12 cellular contexts compared by ENCODE assay signal in genomic region chr11:76771446-76772099, GRCh38. TPM values are rescaled to one million over a fixed set of nuclear protein-coding genes. Genes with fewer than 3 reads are reported as not detected.
A peak's percentile ranks its signal among the peaks of the same experiment; 100 is the strongest.
DNase-seq lines count a peak whose midpoint lies in the region; ATAC-seq, FAIRE-seq and TF ChIP-seq lines count a peak whose summit lies in the region.
"Had no signal": no experiment of that assay in that cellular context is flagged by ENCODE, and none has a peak within 500 bp of the region (broad histone marks: within the 10 kb centered on the region; RNA-seq: fewer than 3 reads in every experiment).

No MANE protein-coding gene starts in this region.

- H4K20me1 ChIP-seq in smooth muscle cell (ENCODE audit: low read depth): no peaks in the 10 kb centered on the region

- WGBS in smooth muscle cell (ENCODE audit: low lambda C conversion rate): 83% methylated on average over 8 of the region's 8 CpGs

- H3K27me3 ChIP-seq in smooth muscle cell (ENCODE audit: low read depth): no peaks in the 10 kb centered on the region
- no peaks in the 10 kb centered on the region for H3K27me3 ChIP-seq in MG63

- ATAC-seq in GM18505 (IDR thresholded peaks at IDR 0.05; ENCODE audit: unreplicated experiment): no peak
- no peak for ATAC-seq in GM21825 (IDR thresholded peaks at IDR 0.05; ENCODE audit: unreplicated experiment)

- H3K27me3 Mint-ChIP-seq in Calu3 (ENCODE audit: unreplicated experiment): no peaks in the 10 kb centered on the region

- CTCF ChIA-PET in Calu3 (lab: Charles Lee) (no interaction called here), RWPE1 (lab: Yijun Ruan, JAX) (no interaction called here)

- no peaks in the 10 kb centered on the region for H3K79me2 ChIP-seq in smooth muscle cell (ENCODE audit: low read depth)

- intact Hi-C loops in Calu3 (cut with micrococcal nuclease; ENCODE audit: unreplicated experiment): no loop called here

- DNase-seq in Calu3: no peak
- no peak for DNase-seq in RWPE1 (ENCODE audit: low spot score)
- DNase-seq in kidney tubule cell (ENCODE audit: low spot score): peak; percentile 23
- DNase-seq in smooth muscle cell (lab: John Stamatoyannopoulos, UW; ENCODE audit: unreplicated experiment): no peak
- DNase-seq in MG63: no peak
- no peak for DNase-seq in D721Med (ENCODE audit: insufficient read length, low spot score)
- DNase-seq: activated CD4-positive, CD25-positive, alpha-beta regulatory T cell treated with anti-CD3 and anti-CD28 coated beads, Interleukin-2, amount 50 U/mL, for 72 hours; NCI-H510A treated with DMSO at 0.1 percent for 48 hours had no signal

- H3K4me2 ChIP-seq in smooth muscle cell: peak overlapping the region; percentile 6

- H3F3A ChIP-seq in smooth muscle cell (ENCODE audit: low read depth): peaks cover 7% of the 10 kb centered on the region

- peaks cover 6% of the 10 kb centered on the region for H3K9me3 Mint-ChIP-seq in Calu3 (ENCODE audit: low read depth, unreplicated experiment)

- H3K4me3 ChIP-seq in smooth muscle cell: no peak overlapping the region
- H3K4me3 ChIP-seq in MG63: no peak overlapping the region
- H3K4me3 ChIP-seq: SK-N-MC had no signal

- H2AFZ ChIP-seq in smooth muscle cell (ENCODE audit: low read depth): no peak overlapping the region

- no peaks in the 10 kb centered on the region for H3K36me3 ChIP-seq in smooth muscle cell (ENCODE audit: low read depth)
- no peaks in the 10 kb centered on the region for H3K36me3 ChIP-seq in MG63

- peak overlapping the region; percentile 88 for H3K27ac Mint-ChIP-seq in Calu3 (ENCODE audit: unreplicated experiment)

- no peak overlapping the region for H3K9ac ChIP-seq in smooth muscle cell (ENCODE audit: low read depth)

- TF ChIP-seq CTCF in Calu3 (IDR thresholded peaks at IDR 0.05; ENCODE audit: unreplicated experiment): no peak
- no peak for TF ChIP-seq CTCF in RWPE1 (conservative IDR thresholded peaks at IDR 0.05; ENCODE audit: low read depth)
- no peak for TF ChIP-seq CTCF in smooth muscle cell (IDR thresholded peaks at IDR 0.05; ENCODE audit: borderline replicate concordance, insufficient read depth, poor library complexity, severe bottlenecking)
- no peak for TF ChIP-seq CTCF in D721Med (IDR thresholded peaks at IDR 0.05; ENCODE audit: insufficient read depth, missing control alignments)

- peaks cover 13% of the 10 kb centered on the region for H3K36me3 Mint-ChIP-seq in Calu3 (ENCODE audit: insufficient read depth, unreplicated experiment)

- no peak for FAIRE-seq in D721Med (lab: Jason Lieb, UNC)

- no TSS peak for BruUV-seq in Calu3 (replicated peaks; lab: Mats Ljungman, UMichigan)

- H3K27ac ChIP-seq in RWPE1 (peak overlapping the region; percentile 89), smooth muscle cell (ENCODE audit: low read depth) (peak overlapping the region; percentile 85)
- H3K27ac ChIP-seq: SK-N-MC had no signal

- peak overlapping the region; percentile 22 for H3K4me3 Mint-ChIP-seq in Calu3 (ENCODE audit: low read depth, unreplicated experiment)
- H3K4me3 Mint-ChIP-seq: central memory CD8-positive, alpha-beta T cell had no signal

- TF ChIP-seq POLR2A in GM18505 (IDR thresholded peaks at IDR 0.05; ENCODE audit: borderline replicate concordance, extremely low read depth, insufficient read depth, insufficient read length): no peak

- H3K4me1 Mint-ChIP-seq in Calu3 (ENCODE audit: low read depth, unreplicated experiment): peaks cover 64% of the 10 kb centered on the region

- H3K4me1 ChIP-seq in smooth muscle cell (ENCODE audit: low read depth): peaks cover 34% of the 10 kb centered on the region

- H3K9me3 ChIP-seq in smooth muscle cell (replicated peaks; ENCODE audit: low read depth) (peaks cover 4% of the 10 kb centered on the region), MG63 (peaks cover 14% of the 10 kb centered on the region)

- POLR2A ChIA-PET in RWPE1 (lab: Yijun Ruan, JAX; ENCODE audit: low non-redundant PET): no interaction called here

RNA-seq across cellular contexts. Expression of gene TSKU, which starts 11.6 kb away (rescaled TPM):
- total RNA-seq in Calu3 (2022): 49.0 and 56.1 TPM in 2 replicates
- total RNA-seq in smooth muscle cell: 75.2 and 76.5 TPM in 2 replicates
- 122 and 144 TPM in 2 replicates for polyA plus RNA-seq in smooth muscle cell
- 4.8 and 8.2 TPM in 2 replicates for total RNA-seq in MG63 (2014; rRNA removed; shearing (Covaris generic); ENCODE audit: low replicate concordance)
